Comparison of ENCODE assay signal across 23 cellular contexts in the genomic region with DNA sequence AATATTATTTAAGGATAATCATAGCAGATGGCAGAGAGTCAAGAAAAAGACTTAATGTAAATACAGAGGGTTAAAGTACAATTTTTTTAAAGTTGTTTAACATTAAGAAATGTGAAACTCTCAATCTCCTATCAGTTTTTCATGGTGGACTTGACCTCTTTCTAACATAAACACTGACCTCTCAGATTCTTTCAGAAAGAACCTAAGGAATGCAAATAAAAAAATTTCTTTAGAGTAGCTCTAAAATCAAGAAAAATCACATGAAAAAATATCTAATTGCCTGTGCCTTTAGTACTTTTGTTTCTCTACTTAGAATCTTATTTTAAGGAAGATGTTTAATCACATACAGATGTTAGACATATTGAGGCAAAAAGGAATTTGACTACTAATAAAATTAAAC. TPM values are rescaled to one million over a fixed set of nuclear protein-coding genes. Genes with fewer than 3 reads are reported as not detected.
DNase-seq lines count a peak whose midpoint lies in the region; ATAC-seq and TF ChIP-seq lines count a peak whose summit lies in the region.
"Had no signal": no experiment of that assay in that cellular context is flagged by ENCODE, and none has a peak within 500 bp of the region (broad histone marks: within the 10 kb centered on the region; RNA-seq: fewer than 3 reads in every experiment).

No MANE protein-coding gene starts in this region.

- H3K4me3 Mint-ChIP-seq in osteocyte (ENCODE audit: unreplicated experiment), result peak overlapping the region; percentile 19
- H3K4me3 Mint-ChIP-seq in CD4-positive, alpha-beta memory T cell, result no peak overlapping the region
- H3K4me3 Mint-ChIP-seq: activated CD4-positive, alpha-beta T cell treated with anti-CD3 and anti-CD28 coated beads, Interleukin-2, amount 10 ng/mL, durations not matched to agents 7 days and 5 days; CD8-positive, alpha-beta memory T cell; central memory CD8-positive, alpha-beta T cell; endodermal cell had no signal

- H3K4me1 ChIP-seq in CD4-positive, alpha-beta memory T cell (ENCODE audit: insufficient read depth, low read length), result no peaks in the 10 kb centered on the region

- H3K27me3 Mint-ChIP-seq in osteocyte (ENCODE audit: unreplicated experiment), result no peaks in the 10 kb centered on the region
- no peaks in the 10 kb centered on the region for H3K27me3 Mint-ChIP-seq in CD4-positive, alpha-beta memory T cell
- H3K27me3 Mint-ChIP-seq: activated CD4-positive, alpha-beta T cell treated with anti-CD3 and anti-CD28 coated beads, Interleukin-2, amount 10 ng/mL, durations not matched to agents 7 days and 5 days; CD8-positive, alpha-beta memory T cell; central memory CD8-positive, alpha-beta T cell had no signal

- H3K27ac ChIP-seq in angular gyrus (ENCODE audit: low read depth, low read length), result peak overlapping the region; percentile 88
- H3K27ac ChIP-seq in CD4-positive, alpha-beta memory T cell (ENCODE audit: low read depth, low read length), result no peak overlapping the region
- H3K27ac ChIP-seq: left lung had no signal

- H3K9me3 Mint-ChIP-seq in osteocyte (ENCODE audit: unreplicated experiment), result no peaks in the 10 kb centered on the region
- H3K9me3 Mint-ChIP-seq in CD4-positive, alpha-beta memory T cell, result no peaks in the 10 kb centered on the region
- H3K9me3 Mint-ChIP-seq: activated CD4-positive, alpha-beta T cell treated with anti-CD3 and anti-CD28 coated beads, Interleukin-2, amount 10 ng/mL, durations not matched to agents 7 days and 5 days; CD8-positive, alpha-beta memory T cell; central memory CD8-positive, alpha-beta T cell; endodermal cell had no signal

- DNase-seq in EH (ENCODE audit: low read depth) (peak; percentile 69), fibroblast of peridontal ligament (ENCODE audit: extremely low read depth) (peak; percentile 63), osteocyte (ENCODE audit: extremely low spot score, unreplicated experiment) (no peak)
- DNase-seq in CD4-positive, alpha-beta memory T cell, result no peak
- DNase-seq: activated CD4-positive, alpha-beta T cell treated with anti-CD3 and anti-CD28 coated beads, Interleukin-2, amount 10 ng/mL, durations not matched to agents 7 days and 5 days; activated effector memory CD4-positive, alpha-beta T cell treated with anti-CD3 and anti-CD28 coated beads, Interleukin-2, amount 50 U/mL, for 16 hours; CD8-positive, alpha-beta memory T cell; DND-41; endodermal cell; left lung; MV-4-11; NCI-H2029; stimulated activated CD4-positive, alpha-beta T cell treated with anti-CD3 and anti-CD28 coated beads, Interleukin-12 subunit alpha, Interleukin-12 subunit beta, amount 100 ng/mL, for 4 hours; SW 1271 had no signal

- ATAC-seq in GM21619 (IDR thresholded peaks at IDR 0.05; ENCODE audit: unreplicated experiment) (no peak), HG03460 (IDR thresholded peaks at IDR 0.05; ENCODE audit: unreplicated experiment) (no peak), HG02884 (IDR thresholded peaks at IDR 0.05; ENCODE audit: unreplicated experiment) (no peak)
- ATAC-seq: K562, left lung, Right ventricle myocardium inferior had no signal

- intact Hi-C loops in CD4-positive, alpha-beta memory T cell (cut with micrococcal nuclease), result no loop called here

- no peaks in the 10 kb centered on the region for H3K27me3 ChIP-seq in CD4-positive, alpha-beta memory T cell (ENCODE audit: insufficient read depth, low read length)
- H3K27me3 ChIP-seq: left lung had no signal

- no peaks in the 10 kb centered on the region for H3K9me3 ChIP-seq in CD4-positive, alpha-beta memory T cell (ENCODE audit: control insufficient read depth in 1 of 2, low read length in 2 of 2)
- H3K9me3 ChIP-seq: left lung, thoracic aorta had no signal

- no peak overlapping the region for H3K4me3 ChIP-seq in CD4-positive, alpha-beta memory T cell (ENCODE audit: low read length in 2 of 2)
- H3K4me3 ChIP-seq: K562, left lung, thoracic aorta had no signal

- no peak for TF ChIP-seq CTCF in osteocyte (IDR thresholded peaks at IDR 0.05)

- peaks cover 43% of the 10 kb centered on the region for H3K36me3 Mint-ChIP-seq in osteocyte (ENCODE audit: unreplicated experiment)
- H3K36me3 Mint-ChIP-seq in CD4-positive, alpha-beta memory T cell, result peaks cover 43 to 71% of the 10 kb centered on the region in 2 donors

- POLR2A ChIA-PET in CD4-positive, alpha-beta memory T cell (lab: Charles Lee; ENCODE audit: partially characterized antibody), result interaction anchor here (1.6 kb wide), 1 partner anchor 72 kb away, joined by 3 read pairs; no protein-coding TSS in a partner anchor

- peaks cover 23% of the 10 kb centered on the region for H3K36me3 ChIP-seq in CD4-positive, alpha-beta memory T cell (ENCODE audit: insufficient read depth, low read length)

- CTCF ChIA-PET in CD4-positive, alpha-beta memory T cell (lab: Charles Lee; ENCODE audit: partially characterized antibody), result interaction anchor here (0.7 to 1.1 kb wide), 2 partner anchors 13 to 126 kb away, joined by 3 to 4 read pairs; a partner anchor contains a TSS

- peak overlapping the region; percentile 72 for H3K27ac Mint-ChIP-seq in osteocyte (ENCODE audit: unreplicated experiment)
- no peak overlapping the region for H3K27ac Mint-ChIP-seq in CD4-positive, alpha-beta memory T cell
- H3K27ac Mint-ChIP-seq: activated CD4-positive, alpha-beta T cell treated with anti-CD3 and anti-CD28 coated beads, Interleukin-2, amount 10 ng/mL, durations not matched to agents 7 days and 5 days; endodermal cell had no signal

- H3K4me1 Mint-ChIP-seq in osteocyte (ENCODE audit: unreplicated experiment), result peaks cover 49% of the 10 kb centered on the region
- peaks cover 0 to 9% (median 6%) of the 10 kb centered on the region in 4 donors for H3K4me1 Mint-ChIP-seq in CD4-positive, alpha-beta memory T cell

RNA-seq across cellular contexts. Expression of a gene that starts 12.9 kb away (rescaled TPM):
- 28.7 and 30.0 TPM in 2 replicates for total RNA-seq in osteocyte
- total RNA-seq in CD4-positive, alpha-beta memory T cell, result 10 to 100 TPM; 15.6 to 16.3 TPM
- 10 to 100 TPM; 18.6 to 24.8 TPM for polyA plus RNA-seq in CD4-positive, alpha-beta memory T cell

RNA-seq across cellular contexts. Expression of a gene that starts 40.3 kb away (rescaled TPM):
- total RNA-seq in osteocyte, result 1.5 and 2.1 TPM in 2 replicates
- total RNA-seq in CD4-positive, alpha-beta memory T cell, result not detected
- polyA plus RNA-seq in CD4-positive, alpha-beta memory T cell, result not detected
- total RNA-seq: activated CD4-positive, alpha-beta T cell treated with anti-CD3 and anti-CD28 coated beads, Interleukin-2, amount 10 ng/mL, durations not matched to agents 7 days and 5 days; CD8-positive, alpha-beta memory T cell; endodermal cell; NCI-H460 had no signal
- polyA plus RNA-seq: CD8-positive, alpha-beta memory T cell had no signal

Comparison
In these comparisons a context has a peak if more than half of its experiments do, and no peak if none do; other contexts are left out.
1. DNase-seq: peak in EH (single experiment) and fibroblast of peridontal ligament (single experiment); none in osteocyte (single experiment) and CD4-positive, alpha-beta memory T cell (0 of 5).